ENCODE assay signal across 29 cellular contexts in the genomic region with DNA sequence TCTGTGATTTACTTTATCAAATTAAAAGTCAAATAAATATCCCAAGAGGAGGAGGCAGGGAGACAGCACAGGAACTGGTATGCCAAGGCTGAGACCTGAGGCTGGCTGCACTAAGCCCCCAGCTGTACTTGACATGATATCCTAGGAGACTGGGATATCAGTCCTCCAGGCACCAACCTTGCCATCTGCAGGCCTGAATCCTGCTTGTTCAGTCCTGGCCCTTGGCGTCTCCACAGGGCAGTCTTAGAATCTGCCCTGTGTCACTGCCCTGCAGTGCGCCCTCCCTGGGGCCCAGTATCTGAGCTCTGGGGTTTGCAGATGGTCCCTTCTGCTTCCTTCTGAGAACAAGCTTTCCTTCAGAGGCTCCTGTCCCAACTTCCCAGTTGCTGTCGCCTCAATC.
"Had no signal": no experiment of that assay in that cellular context is flagged by ENCODE, and none has a peak within 500 bp of the region (broad histone marks: within the 10 kb centered on the region; RNA-seq: fewer than 3 reads in every experiment).

No MANE protein-coding gene starts in this region.

- ATAC-seq: body of pancreas; heart left ventricle; left ventricle myocardium superior; pancreas; stimulated activated naive B cell treated with anti-CD40 and anti-IgM and Interleukin-4, amounts not matched to agents 10 μg/mL and 1 μg/mL and 100 μg/mL, for 72 hours; upper lobe of right lung had no signal

- H3K4me1 ChIP-seq: body of pancreas, heart left ventricle, pancreas, right atrium auricular region, stomach, upper lobe of right lung had no signal

- H3K27ac ChIP-seq: body of pancreas, coronary artery, dorsolateral prefrontal cortex, heart left ventricle, pancreas, right atrium auricular region, stomach, thyroid gland, upper lobe of right lung had no signal

- H3K9me3 ChIP-seq: body of pancreas, heart left ventricle, pancreas, right atrium auricular region, stomach, thyroid gland, upper lobe of right lung had no signal

- H3K4me3 ChIP-seq: body of pancreas, coronary artery, dorsolateral prefrontal cortex, heart left ventricle, pancreas, right atrium auricular region, smooth muscle cell, stomach, thyroid gland, upper lobe of right lung had no signal

- H3K4me3 Mint-ChIP-seq: activated naive CD8-positive, alpha-beta T cell; mesothelial cell of epicardium; naive B cell; neural crest cell; stimulated activated naive B cell treated with anti-CD40 and anti-IgM and Interleukin-4, amounts not matched to agents 10 μg/mL and 1 μg/mL and 100 μg/mL, for 72 hours; T-helper 2 cell treated with Interferon-gamma antibody and Interleukin-4, amounts not matched to agents 5 μg/mL and 100 μg/mL, for 36 hours had no signal

- H3K9me3 Mint-ChIP-seq: mesothelial cell of epicardium; neural crest cell; T-helper 2 cell treated with Interferon-gamma antibody and Interleukin-4, amounts not matched to agents 5 μg/mL and 100 μg/mL, for 36 hours had no signal

- H3K4me2 ChIP-seq: smooth muscle cell had no signal

- H3K4me1 Mint-ChIP-seq: naive B cell; stimulated activated naive B cell treated with anti-CD40 and anti-IgM and Interleukin-4, amounts not matched to agents 10 μg/mL and 1 μg/mL and 100 μg/mL, for 72 hours had no signal

- H3K27me3 ChIP-seq: body of pancreas, heart left ventricle, pancreas, right atrium auricular region, thyroid gland, upper lobe of right lung had no signal

- FAIRE-seq: pancreas had no signal

- H3K36me3 Mint-ChIP-seq: activated naive CD8-positive, alpha-beta T cell; mesothelial cell of epicardium; naive B cell; stimulated activated naive B cell treated with anti-CD40 and anti-IgM and Interleukin-4, amounts not matched to agents 10 μg/mL and 1 μg/mL and 100 μg/mL, for 72 hours had no signal

- H3K36me3 ChIP-seq: heart left ventricle, pancreas, right atrium auricular region, stomach, thyroid gland, upper lobe of right lung had no signal

- H3K27ac Mint-ChIP-seq: activated naive CD8-positive, alpha-beta T cell; naive B cell; stimulated activated naive B cell treated with anti-CD40 and anti-IgM and Interleukin-4, amounts not matched to agents 10 μg/mL and 1 μg/mL and 100 μg/mL, for 72 hours; T-helper 2 cell treated with Interferon-gamma antibody and Interleukin-4, amounts not matched to agents 5 μg/mL and 100 μg/mL, for 36 hours had no signal

- DNase-seq: activated CD4-positive, alpha-beta T cell treated with anti-CD3 and anti-CD28 coated beads for 4 hours; activated CD4-positive, alpha-beta T cell treated with anti-CD3 and anti-CD28 coated beads, Interleukin-2, amount 50 U/mL, for 4 hours; activated effector memory CD4-positive, alpha-beta T cell treated with Interleukin-2 at 50 U/mL for 16 hours; activated naive CD4-positive, alpha-beta T cell treated with Interleukin-2 at 50 U/mL for 16 hours; activated T-cell treated with anti-CD3 and anti-CD28 coated beads for 4 hours; anterior cingulate cortex; body of pancreas; dorsolateral prefrontal cortex; effector memory CD4-positive, alpha-beta T cell; erythroblast; heart left ventricle; left ventricle myocardium superior; naive B cell; nucleus accumbens; pancreas; stimulated activated CD4-positive, alpha-beta T cell treated with anti-CD3 and anti-CD28 coated beads, Interleukin-15, amount 100 ng/mL, for 24 hours; stimulated activated CD4-positive, alpha-beta T cell treated with anti-CD3 and anti-CD28 coated beads, Interleukin-2, amount 100 ng/mL, for 24 hours; stimulated activated naive B cell treated with anti-CD40 and anti-IgM and Interleukin-4, amounts not matched to agents 10 μg/mL and 1 μg/mL and 100 μg/mL, for 72 hours; stomach; T-helper 1 cell; thyroid gland; upper lobe of right lung had no signal
